In genomic region chrX:130810561-130810960, GRCh38 we compare ENCODE assay signal across 30 cellular contexts.
"Had no signal": no experiment of that assay in that cellular context is flagged by ENCODE, and none has a peak within 500 bp of the region (broad histone marks: within the 10 kb centered on the region; RNA-seq: fewer than 3 reads in every experiment).

No MANE protein-coding gene starts in this region.

- H3K36me3 Mint-ChIP-seq: stimulated activated effector memory CD8-positive, alpha-beta T cell treated with anti-CD3 and anti-CD28 coated beads, Interleukin-12 subunit alpha, Interleukin-12 subunit beta, amount 100 ng/mL, for 72 hours had no signal

- DNase-seq: naive B cell; naive thymus-derived CD8-positive, alpha-beta T cell; nephron progenitor cell; nucleus accumbens; ovary; right cardiac atrium; right lobe of liver; sigmoid colon; small intestine; stimulated activated CD4-positive, alpha-beta T cell treated with anti-CD3 and anti-CD28 coated beads, Interleukin-15, amount 100 ng/mL, for 24 hours; stimulated activated CD4-positive, alpha-beta T cell treated with anti-CD3 and anti-CD28 coated beads, Interleukin-2, amount 100 ng/mL, for 24 hours; stimulated activated CD4-positive, alpha-beta T cell treated with anti-CD3 and anti-CD28 coated beads, Interleukin-2, amount 100 ng/mL, for 48 hours; stimulated activated CD4-positive, alpha-beta T cell treated with anti-CD3 and anti-CD28 coated beads, Interleukin-4, amount 100 ng/mL, for 24 hours; stimulated activated naive B cell treated with anti-CD40 and anti-IgM and Interleukin-4, amounts not matched to agents 10 μg/mL and 1 μg/mL and 100 μg/mL, for 72 hours; stimulated activated naive CD4-positive, alpha-beta T cell treated with Interleukin-2 at 50 U/mL for 16 hours; substantia nigra; testis; tibial artery; transverse colon; upper lobe of right lung had no signal

- H3K9me3 Mint-ChIP-seq: natural killer cell treated with Interleukin-12 subunit alpha and Interleukin-12 subunit beta and Interleukin-15 and Interleukin-18, amount 100 ng/mL, for 72 hours; stimulated activated naive CD8-positive, alpha-beta T cell treated with anti-CD3 and anti-CD28 coated beads, Interleukin-15, Interleukin-2, amounts not matched to agents 100 ng/mL and 50 ng/mL, for 24 hours had no signal

- H2AFZ ChIP-seq: parathyroid adenoma had no signal

- H3K27me3 Mint-ChIP-seq: naive B cell; naive thymus-derived CD8-positive, alpha-beta T cell; progenitor cell of endocrine pancreas; stimulated activated naive B cell treated with anti-CD40 and anti-IgM and Interleukin-4, amounts not matched to agents 10 μg/mL and 1 μg/mL and 100 μg/mL, for 72 hours; stimulated activated naive CD8-positive, alpha-beta T cell treated with anti-CD3 and anti-CD28 coated beads, Interleukin-15, Interleukin-2, amounts not matched to agents 100 ng/mL and 50 ng/mL, for 24 hours had no signal

- FAIRE-seq: small intestine had no signal

- H3K4me3 Mint-ChIP-seq: naive B cell; naive thymus-derived CD8-positive, alpha-beta T cell; natural killer cell treated with Interleukin-12 subunit alpha and Interleukin-12 subunit beta and Interleukin-15 and Interleukin-18, amount 100 ng/mL, for 72 hours; nephron progenitor cell; neural crest cell; stimulated activated effector memory CD8-positive, alpha-beta T cell treated with anti-CD3 and anti-CD28 coated beads, Interleukin-12 subunit alpha, Interleukin-12 subunit beta, amount 100 ng/mL, for 72 hours; stimulated activated naive B cell treated with anti-CD40 and anti-IgM and Interleukin-4, amounts not matched to agents 10 μg/mL and 1 μg/mL and 100 μg/mL, for 72 hours; stimulated activated naive CD8-positive, alpha-beta T cell treated with anti-CD3 and anti-CD28 coated beads, Interleukin-15, Interleukin-2, amounts not matched to agents 100 ng/mL and 50 ng/mL, for 24 hours had no signal

- H3K9me3 ChIP-seq: neutrophil, ovary, right lobe of liver, sigmoid colon, suprapubic skin, testis, transverse colon, upper lobe of right lung, vagina had no signal

- H3K4me1 ChIP-seq: parathyroid adenoma, psoas muscle, right lobe of liver, sigmoid colon, suprapubic skin, testis, tibial artery, transverse colon, upper lobe of right lung, vagina had no signal

- H3K27me3 ChIP-seq: neutrophil, ovary, right lobe of liver, sigmoid colon, suprapubic skin, testis, tibial artery, transverse colon, upper lobe of right lung, vagina had no signal

- H3K4me3 ChIP-seq: ovary, psoas muscle, right lobe of liver, sigmoid colon, suprapubic skin, testis, tibial artery, transverse colon, upper lobe of right lung, vagina had no signal

- H3K4me1 Mint-ChIP-seq: naive B cell; nephron progenitor cell; stimulated activated naive B cell treated with anti-CD40 and anti-IgM and Interleukin-4, amounts not matched to agents 10 μg/mL and 1 μg/mL and 100 μg/mL, for 72 hours had no signal

- H3K27ac Mint-ChIP-seq: naive B cell; natural killer cell treated with Interleukin-12 subunit alpha and Interleukin-12 subunit beta and Interleukin-15 and Interleukin-18, amount 100 ng/mL, for 72 hours; nephron progenitor cell; progenitor cell of endocrine pancreas; stimulated activated effector memory CD8-positive, alpha-beta T cell treated with anti-CD3 and anti-CD28 coated beads, Interleukin-12 subunit alpha, Interleukin-12 subunit beta, amount 100 ng/mL, for 72 hours; stimulated activated naive B cell treated with anti-CD40 and anti-IgM and Interleukin-4, amounts not matched to agents 10 μg/mL and 1 μg/mL and 100 μg/mL, for 72 hours; stimulated activated naive CD8-positive, alpha-beta T cell treated with anti-CD3 and anti-CD28 coated beads, Interleukin-15, Interleukin-2, amounts not matched to agents 100 ng/mL and 50 ng/mL, for 24 hours had no signal

- H3K27ac ChIP-seq: neutrophil, ovary, parathyroid adenoma, psoas muscle, right lobe of liver, sigmoid colon, suprapubic skin, testis, tibial artery, transverse colon, upper lobe of right lung, vagina had no signal

- H3K79me2 ChIP-seq: parathyroid adenoma had no signal

- H3K36me3 ChIP-seq: neutrophil, ovary, right lobe of liver, sigmoid colon, suprapubic skin, tibial artery, transverse colon, upper lobe of right lung, vagina had no signal

- H3K9ac ChIP-seq: parathyroid adenoma had no signal
